22 cellular contexts compared by ENCODE assay signal in genomic region chr7:2545746-2546425, GRCh38.
"Had no signal": no experiment of that assay in that cellular context is flagged by ENCODE, and none has a peak within 500 bp of the region (broad histone marks: within the 10 kb centered on the region; RNA-seq: fewer than 3 reads in every experiment).

No MANE protein-coding gene starts in this region.

- H3K36me3 ChIP-seq: colonic mucosa had no signal

- FAIRE-seq: keratinocyte, pancreas had no signal

- H3K9me3 ChIP-seq: colonic mucosa, pancreas, spleen, thoracic aorta had no signal

- H3K4me1 ChIP-seq: colonic mucosa, foreskin keratinocyte, pancreas had no signal

- H3K27me3 ChIP-seq: colonic mucosa, foreskin keratinocyte, pancreas, spleen had no signal

- DNase-seq: activated CD4-positive, alpha-beta T cell treated with anti-CD3 and anti-CD28 coated beads, Interleukin-2, amount 10 ng/mL, durations not matched to agents 24 days and 14 days; activated CD8-positive, alpha-beta T cell treated with anti-CD3 and anti-CD28 coated beads for 36 hours; activated naive CD4-positive, alpha-beta T cell treated with anti-CD3 and anti-CD28 coated beads, Interleukin-2, amount 10 ng/mL, durations not matched to agents 7 days and 5 days; activated naive CD8-positive, alpha-beta T cell treated with anti-CD3 and anti-CD28 coated beads, Interleukin-2, amount 50 U/mL, for 24 hours; activated T-cell treated with anti-CD3 and anti-CD28 coated beads, Interleukin-2, amount 50 U/mL, for 24 hours; anterior cingulate cortex; central memory CD4-positive, alpha-beta T cell; colonic mucosa; endodermal cell; foreskin keratinocyte; hypothalamus; naive B cell; spleen; stimulated activated CD4-positive, alpha-beta T cell treated with anti-CD3 and anti-CD28 coated beads, Interleukin-4, amount 100 ng/mL, for 4 hours; T-helper 1 cell; T-helper 9 cell had no signal

- ATAC-seq: activated CD8-positive, alpha-beta T cell treated with anti-CD3 and anti-CD28 coated beads for 36 hours; activated naive CD8-positive, alpha-beta T cell treated with anti-CD3 and anti-CD28 coated beads, Interleukin-2, amount 50 U/mL, for 24 hours; foreskin keratinocyte; left lobe of liver; pancreas; stimulated activated memory B cell treated with anti-CD40 and anti-IgM and Interleukin-4, amounts not matched to agents 10 μg/mL and 1 μg/mL and 100 μg/mL, for 72 hours had no signal

- H3K4me3 ChIP-seq: colonic mucosa, pancreas, spleen, thoracic aorta had no signal

- H3K27ac ChIP-seq: colonic mucosa, epithelial cell of prostate, foreskin keratinocyte, pancreas, spleen, thoracic aorta had no signal
